10 cellular contexts compared by ENCODE assay signal in the genomic region with DNA sequence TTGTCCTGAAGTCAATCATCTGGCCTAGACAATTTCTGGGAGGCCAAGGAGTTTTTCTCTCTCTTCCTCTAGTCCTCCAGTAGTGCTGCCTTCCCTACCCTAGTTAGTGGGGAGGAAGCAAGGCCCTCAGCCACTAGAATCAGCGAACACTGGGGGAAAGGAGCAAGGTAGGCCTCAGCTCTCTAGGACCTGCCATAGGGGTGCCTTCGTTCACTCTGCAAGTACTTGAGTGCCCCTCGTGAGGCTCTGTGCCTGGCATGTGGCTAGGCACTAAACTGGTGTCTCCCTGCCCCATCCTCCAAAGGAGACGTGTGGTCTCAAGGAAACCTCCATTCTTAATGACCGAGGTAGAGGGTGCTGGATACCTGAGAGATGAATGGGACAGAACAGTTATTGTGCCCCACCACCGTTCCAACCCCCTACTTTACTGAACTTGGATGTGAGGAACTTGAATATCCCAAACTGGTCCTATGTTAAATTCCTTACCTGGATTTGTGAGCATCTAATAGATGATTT. TPM values are rescaled to one million over a fixed set of nuclear protein-coding genes. Genes with fewer than 3 reads are reported as not detected.
DNase-seq lines count a peak whose midpoint lies in the region; ATAC-seq and TF ChIP-seq lines count a peak whose summit lies in the region.
"Had no signal": no experiment of that assay in that cellular context is flagged by ENCODE, and none has a peak within 500 bp of the region (broad histone marks: within the 10 kb centered on the region; RNA-seq: fewer than 3 reads in every experiment).

No MANE protein-coding gene starts in this region.

- no peak overlapping the region for H3K27ac ChIP-seq in GM23338 (ENCODE audit: low read depth)
- no peak overlapping the region for H3K27ac ChIP-seq in PC-3 (ENCODE audit: low read length)
- peak overlapping the region in 24 of 59 donors; percentile 10 to 76 (median 52) for H3K27ac ChIP-seq in dorsolateral prefrontal cortex
- H3K27ac ChIP-seq in sigmoid colon = peak overlapping the region in 1 of 4 donors; percentile 39

- no peaks in the 10 kb centered on the region for H3K27me3 ChIP-seq in GM23338 (ENCODE audit: insufficient read depth)
- no peaks in the 10 kb centered on the region for H3K27me3 ChIP-seq in PC-3 (ENCODE audit: low read length)
- no peaks in the 10 kb centered on the region for H3K27me3 ChIP-seq in dorsolateral prefrontal cortex
- H3K27me3 ChIP-seq in sigmoid colon = no peaks in the 10 kb centered on the region

- TF ChIP-seq POLR2A in sigmoid colon (IDR thresholded peaks at IDR 0.05) = no peak

- CTCF ChIA-PET in PC-3 (lab: Charles Lee) = no interaction called here

- H3K4me2 ChIP-seq in GM23338 = peak overlapping the region; percentile 78; the same call in 1 of the 2 replicates
- peak overlapping the region; percentile 94 for H3K4me2 ChIP-seq in PC-3 (ENCODE audit: low read length)

- H3K4me3 Mint-ChIP-seq in GM23338 = no peak overlapping the region; the same call in 2 of the 3 replicates
- no peak overlapping the region for H3K4me3 Mint-ChIP-seq in progenitor cell of endocrine pancreas (ENCODE audit: low read depth)

- TF ChIP-seq CTCF in GM23338 (conservative IDR thresholded peaks at IDR 0.05; ENCODE audit: low read depth in 2 of 2) (no peak), PC-3 (conservative IDR thresholded peaks at IDR 0.05; ENCODE audit: low read depth, low read length) (no peak), dorsolateral prefrontal cortex (IDR thresholded peaks at IDR 0.05 in 54 of 56, conservative IDR thresholded peaks at IDR 0.05 in 2 of 56; ENCODE audit: low read depth in 1 of 56, partially characterized antibody in 56 of 56) (no peak), sigmoid colon (IDR thresholded peaks at IDR 0.05) (no peak), progenitor cell of endocrine pancreas (IDR thresholded peaks at IDR 0.05; ENCODE audit: unreplicated experiment) (no peak)

- no peaks in the 10 kb centered on the region for H3F3A ChIP-seq in GM23338 (replicated peaks; ENCODE audit: low read depth)
- H3F3A ChIP-seq in PC-3 (ENCODE audit: low read length, unreplicated experiment) = no peaks in the 10 kb centered on the region

- intact Hi-C loops in PC-3 (cut with micrococcal nuclease) (no loop called here), dorsolateral prefrontal cortex (cut with DNase I) (loop anchor here in 1 of 2 donors (5.0 to 10.0 kb wide), 2 partner anchors 169 to 436 kb away; a partner anchor contains a TSS), sigmoid colon (cut with DNase I) (loop anchor here (5.0 kb wide), 1 partner anchor 44 kb away; a partner anchor contains a TSS)

- H3K4me1 ChIP-seq in GM23338 (ENCODE audit: insufficient read depth) = peaks cover 30% of the 10 kb centered on the region
- peaks cover 34% of the 10 kb centered on the region for H3K4me1 ChIP-seq in PC-3 (ENCODE audit: insufficient read depth, low read length)
- H3K4me1 ChIP-seq in sigmoid colon = peaks cover 0 to 14% (median 13%) of the 10 kb centered on the region in 4 donors

- no TSS peak for BruUV-seq in PC-3 (replicated peaks; lab: Mats Ljungman, UMichigan)

- DNase-seq in GM23338 (ENCODE audit: low spot score) (no peak), PC-3 (no peak), dorsolateral prefrontal cortex (no peak), sigmoid colon (peak; percentile 34), progenitor cell of endocrine pancreas (ENCODE audit: low spot score, unreplicated experiment) (no peak), SK-N-DZ (ENCODE audit: low spot score) (no peak), cortex of kidney (lab: John Stamatoyannopoulos, UW) (no peak)
- DNase-seq: effector CD8-positive, alpha-beta T cell; NCI-H526 had no signal

- H3K9me3 Mint-ChIP-seq in GM23338 (no peaks in the 10 kb centered on the region), progenitor cell of endocrine pancreas (ENCODE audit: low read depth) (no peaks in the 10 kb centered on the region)

- no peaks in the 10 kb centered on the region for H3K9me2 ChIP-seq in GM23338 (ENCODE audit: insufficient read depth)
- H3K9me2 ChIP-seq in PC-3 (replicated peaks; ENCODE audit: low read length) = no peaks in the 10 kb centered on the region

- ATAC-seq in GM23338 = no peak
- no peak for ATAC-seq in PC-3
- no peak for ATAC-seq in GM18519 (IDR thresholded peaks at IDR 0.05; ENCODE audit: low FRiP score, unreplicated experiment)

- H3K27me3 Mint-ChIP-seq in GM23338 (ENCODE audit: insufficient read depth, low read depth, poor library complexity) (peaks cover 11% of the 10 kb centered on the region), progenitor cell of endocrine pancreas (peaks cover 4% of the 10 kb centered on the region)

- 57 to 83% methylated on average over 6 of the region's 6 CpGs for WGBS in sigmoid colon, 2 donors

- H3K4me1 Mint-ChIP-seq in GM23338 (peaks cover 38% of the 10 kb centered on the region), progenitor cell of endocrine pancreas (ENCODE audit: low read depth) (peaks cover 6% of the 10 kb centered on the region)

- peaks cover 14% of the 10 kb centered on the region for H3K36me3 Mint-ChIP-seq in GM23338 (ENCODE audit: low read depth)
- H3K36me3 Mint-ChIP-seq in progenitor cell of endocrine pancreas (ENCODE audit: insufficient read depth) = peaks cover 7% of the 10 kb centered on the region

- H3K4me3 ChIP-seq in GM23338 = 0 out of 2 replicates have a peak overlapping the region, but pooled peaks have one; percentile 50
- H3K4me3 ChIP-seq in PC-3 (ENCODE audit: low read length) = peak overlapping the region; percentile 67
- peak overlapping the region in 35 of 59 donors; percentile 5 to 59 (median 41) for H3K4me3 ChIP-seq in dorsolateral prefrontal cortex
- peak overlapping the region in 1 of 4 donors; percentile 41 for H3K4me3 ChIP-seq in sigmoid colon

- H3K27ac Mint-ChIP-seq in GM23338 (no peak overlapping the region), progenitor cell of endocrine pancreas (no peak overlapping the region)

- TF ChIP-seq EP300 in sigmoid colon (IDR thresholded peaks at IDR 0.05) = no peak

- POLR2A ChIA-PET in PC-3 (lab: Charles Lee; ENCODE audit: unreplicated experiment) = no interaction called here

- H4K20me1 ChIP-seq in GM23338 (replicated peaks; ENCODE audit: insufficient read depth) (no peaks in the 10 kb centered on the region), PC-3 (ENCODE audit: low read length) (no peaks in the 10 kb centered on the region)

- H3K9ac ChIP-seq in PC-3 (ENCODE audit: low read length) = peak overlapping the region; percentile 79; the same call in 1 of the 2 replicates

- H2AFZ ChIP-seq in GM23338 (no peak overlapping the region), PC-3 (ENCODE audit: low read length) (no peak overlapping the region)

- no peaks in the 10 kb centered on the region for H3K79me2 ChIP-seq in GM23338 (replicated peaks; ENCODE audit: insufficient read depth)
- peaks cover 19% of the 10 kb centered on the region for H3K79me2 ChIP-seq in PC-3 (ENCODE audit: low read length)

- H3K36me3 ChIP-seq in GM23338 (ENCODE audit: insufficient read depth) = no peaks in the 10 kb centered on the region; the same call in 1 of the 2 replicates
- H3K36me3 ChIP-seq in PC-3 (ENCODE audit: low read depth, low read length) = no peaks in the 10 kb centered on the region; the same call in 1 of the 2 replicates
- peaks cover 0 to 20% (median 5%) of the 10 kb centered on the region in 4 donors for H3K36me3 ChIP-seq in sigmoid colon

- H3K9me3 ChIP-seq in PC-3 (ENCODE audit: low read length) (no peaks in the 10 kb centered on the region), sigmoid colon (no peaks in the 10 kb centered on the region)

TF ChIP-seq in GM23338, 12 proteins besides CTCF, POLR2A, EP300 and RAD21 (continues in another document):
- TF ChIP-seq ZNF331 (CRISPR knock-in tag; IDR thresholded peaks at IDR 0.05; ENCODE audit: low read depth) = no peak

RNA-seq across cellular contexts. Expression of a gene that starts 1.1 kb away (rescaled TPM):
- total RNA-seq in GM23338 (2014; rRNA removed; shearing (Covaris generic)) = 5.7 and 7.2 TPM in 2 replicates
- polyA plus RNA-seq in GM23338 (2016; fragmentation: Nextera tagmentation; extraction: Ambion mirVana) = 3.2 and 5.1 TPM in 2 replicates
- 37.3 and 42.8 TPM in 2 replicates for total RNA-seq in PC-3 (2014; rRNA removed)
- 10 to 100 TPM in 2 of 120 experiments, 1 to 10 TPM in 118; 1.6 to 10.2 (median 4.8) TPM for total RNA-seq in dorsolateral prefrontal cortex
- total RNA-seq in sigmoid colon = 1 to 10 TPM; 1.4 to 4.7 (median 3.5) TPM
- 10 to 100 TPM in 1 of 3 donors, 1 to 10 TPM in 2; 4.2 to 30.1 (median 4.6) TPM for polyA plus RNA-seq in sigmoid colon
- total RNA-seq in progenitor cell of endocrine pancreas = 5.7 and 5.9 TPM in 2 replicates
- 1.8 and 2.3 TPM in 2 replicates for polyA plus RNA-seq in SK-N-DZ (2014; cell fraction: cytosol; rRNA removed)
- 2.2 and 2.5 TPM in 2 replicates for polyA plus RNA-seq in SK-N-DZ (2014; cell fraction: nucleus; rRNA removed)

RNA-seq across cellular contexts. Expression of a gene that starts 39.1 kb away (rescaled TPM):
- 18.1 and 18.8 TPM in 2 replicates for total RNA-seq in GM23338 (2014; rRNA removed; shearing (Covaris generic))
- polyA plus RNA-seq in GM23338 (2016; fragmentation: Nextera tagmentation; extraction: Ambion mirVana) (12.5 and 13.7 TPM in 2 replicates), sigmoid colon (10 to 100 TPM; 14.3 to 28.3 (median 15.0) TPM)
- total RNA-seq in PC-3 (2014; rRNA removed) (17.9 and 20.8 TPM in 2 replicates), dorsolateral prefrontal cortex (10 to 100 TPM; 28.7 to 73.1 (median 45.8) TPM), sigmoid colon (10 to 100 TPM; 29.3 to 59.8 (median 31.8) TPM), progenitor cell of endocrine pancreas (61.2 and 61.7 TPM in 2 replicates)
- 15.5 and 18.4 TPM in 2 replicates for polyA plus RNA-seq in SK-N-DZ (2014; cell fraction: cytosol; rRNA removed)
- polyA plus RNA-seq in SK-N-DZ (2014; cell fraction: nucleus; rRNA removed) = 60.8 and 107 TPM in 2 replicates

RNA-seq across cellular contexts. Expression of a gene that starts 43.7 kb away (rescaled TPM):
- total RNA-seq in GM23338 (2014; rRNA removed; shearing (Covaris generic)) = 8.7 and 9.7 TPM in 2 replicates
- polyA plus RNA-seq in GM23338 (2016; fragmentation: Nextera tagmentation; extraction: Ambion mirVana) = 4.8 and 5.1 TPM in 2 replicates
- total RNA-seq in PC-3 (2014; rRNA removed) = 24.5 and 26.2 TPM in 2 replicates
- 10 to 100 TPM; 26.8 to 49.1 (median 36.9) TPM for total RNA-seq in dorsolateral prefrontal cortex
- total RNA-seq in sigmoid colon = 10 to 100 TPM in 1 of 4 donors, 1 to 10 TPM in 3; 5.8 to 16.8 (median 8.5) TPM
- 10 to 100 TPM; 22.8 to 75.4 (median 31.5) TPM for polyA plus RNA-seq in sigmoid colon
- 13.9 and 14.0 TPM in 2 replicates for total RNA-seq in progenitor cell of endocrine pancreas
- polyA plus RNA-seq in SK-N-DZ (2014; cell fraction: cytosol; rRNA removed) = 7.7 and 9.4 TPM in 2 replicates
- 7.1 and 11.0 TPM in 2 replicates for polyA plus RNA-seq in SK-N-DZ (2014; cell fraction: nucleus; rRNA removed)
